Comparison of ENCODE assay signal across 24 cellular contexts in the genomic region with DNA sequence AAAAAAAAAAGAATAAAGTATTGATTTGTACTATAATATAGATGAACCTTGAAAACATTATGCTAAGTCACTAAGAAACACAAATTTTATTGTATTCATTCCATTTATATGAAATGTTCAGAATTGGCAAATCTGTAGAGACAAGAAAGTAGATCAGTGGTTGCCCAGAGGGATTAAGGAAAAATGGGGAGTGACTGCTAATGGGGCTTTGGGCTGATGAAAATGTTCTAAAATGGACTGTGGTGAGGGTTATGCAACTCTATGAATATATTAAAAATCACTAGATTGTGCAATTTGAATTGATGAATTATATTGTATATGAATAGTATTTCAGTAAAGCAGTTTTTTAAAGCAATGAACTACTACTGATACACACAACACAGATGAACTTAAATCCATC. TPM values are rescaled to one million over a fixed set of nuclear protein-coding genes. Genes with fewer than 3 reads are reported as not detected.
DNase-seq lines count a peak whose midpoint lies in the region; ATAC-seq, FAIRE-seq and TF ChIP-seq lines count a peak whose summit lies in the region.
"Had no signal": no experiment of that assay in that cellular context is flagged by ENCODE, and none has a peak within 500 bp of the region (broad histone marks: within the 10 kb centered on the region; RNA-seq: fewer than 3 reads in every experiment).

No MANE protein-coding gene starts in this region.

- H3K27me3 ChIP-seq in A673 (replicated peaks; ENCODE audit: insufficient read depth, low read depth, low read length, poor library complexity) (no peaks in the 10 kb centered on the region), IMR-90 (ENCODE audit: control insufficient read depth, insufficient read depth, low read length) (no peaks in the 10 kb centered on the region), right lobe of liver (no peaks in the 10 kb centered on the region)

- H3K23ac ChIP-seq in IMR-90 (ENCODE audit: low read depth, low read length) = no peak overlapping the region

- intact Hi-C loops in A673 (cut with micrococcal nuclease; ENCODE audit: unreplicated experiment) (no loop called here), IMR-90 (cut with micrococcal nuclease) (no loop called here), right lobe of liver (cut with DNase I) (no loop called here)

- peaks cover 20% of the 10 kb centered on the region for H3K36me3 ChIP-seq in A673 (ENCODE audit: insufficient read depth, low read length, poor library complexity, severe bottlenecking)
- H3K36me3 ChIP-seq in IMR-90 (ENCODE audit: control insufficient read depth, insufficient read depth, low read length) = peaks cover 7% of the 10 kb centered on the region
- H3K36me3 ChIP-seq in right lobe of liver = peaks cover 0 to 41% (median 7%) of the 10 kb centered on the region in 4 donors

- ATAC-seq in IMR-90 (ENCODE audit: low read depth) (no peak), right lobe of liver (no peak), GM19452 (IDR thresholded peaks at IDR 0.05; ENCODE audit: unreplicated experiment) (no peak)
- ATAC-seq: GM12878, GM23338 had no signal

- dilution Hi-C loops in IMR-90 (cut with HindIII; ENCODE audit: low sequenced_read_pairs, unreplicated experiment) = no loop called here

- TF ChIP-seq CTCF in A673 (conservative IDR thresholded peaks at IDR 0.05; ENCODE audit: low read depth, low read length) = no peak
- no peak for TF ChIP-seq CTCF in IMR-90 (conservative IDR thresholded peaks at IDR 0.05; ENCODE audit: low read depth, low read length)
- no peak for TF ChIP-seq CTCF in D721Med (IDR thresholded peaks at IDR 0.05; ENCODE audit: insufficient read depth, missing control alignments)
- no peak for TF ChIP-seq CTCF in right lobe of liver (IDR thresholded peaks at IDR 0.05)

- no peak overlapping the region for H2AK9ac ChIP-seq in IMR-90 (replicated peaks; ENCODE audit: low read depth, low read length, poor library complexity)

- POLR2A ChIA-PET in A673 (lab: Charles Lee; ENCODE audit: low non-redundant PET) = no interaction called here
- POLR2A ChIA-PET in IMR-90 (lab: Charles Lee; ENCODE audit: unreplicated experiment) = no interaction called here

- CTCF ChIA-PET in A673 (lab: Charles Lee) (no interaction called here), IMR-90 (lab: Yijun Ruan, JAX) (no interaction called here)

- TF ChIP-seq POLR2A in IMR-90 (IDR thresholded peaks at IDR 0.05; ENCODE audit: low read depth, low read length) (no peak), right lobe of liver (IDR thresholded peaks at IDR 0.05) (no peak)

- H3K4ac ChIP-seq in IMR-90 (ENCODE audit: low read depth, low read length) = no peak overlapping the region

- no peak overlapping the region for H3K9ac ChIP-seq in IMR-90 (ENCODE audit: low read depth, low read length)

- no peak overlapping the region for H3K18ac ChIP-seq in IMR-90 (ENCODE audit: low read depth, low read length)

- H3K14ac ChIP-seq in IMR-90 (replicated peaks; ENCODE audit: low read depth, low read length) = no peak overlapping the region

- H4K8ac ChIP-seq in IMR-90 (ENCODE audit: low read depth in 2 of 2, low read length in 2 of 2) = no peak overlapping the region

- no peak for FAIRE-seq in D721Med (lab: Jason Lieb, UNC)
- FAIRE-seq: A204.1, GM12878, GM19239 had no signal

- no peak overlapping the region for H3K56ac ChIP-seq in IMR-90 (ENCODE audit: extremely low read depth, insufficient read depth, low read length)

- H2BK15ac ChIP-seq in IMR-90 (ENCODE audit: low read depth, low read length) = no peak overlapping the region

- H3K9me1 ChIP-seq in IMR-90 (ENCODE audit: insufficient read depth, low read length) = peaks cover 4% of the 10 kb centered on the region; the same call in 1 of the 2 replicates

- no peak overlapping the region for H3K4me2 ChIP-seq in IMR-90 (ENCODE audit: low read depth, low read length)
- H3K4me2 ChIP-seq: GM23338 had no signal

- in situ Hi-C loops in IMR-90 (cut with MboI; ENCODE audit: low sequenced_read_pairs) = no loop called here

- no peaks in the 10 kb centered on the region for H3K9me3 ChIP-seq in A673 (ENCODE audit: low read depth, low read length, poor library complexity, severe bottlenecking)
- H3K9me3 ChIP-seq in IMR-90 (ENCODE audit: control insufficient read depth, insufficient read depth, low read length) = no peaks in the 10 kb centered on the region
- H3K9me3 ChIP-seq in right lobe of liver = no peaks in the 10 kb centered on the region

- no peak overlapping the region for H2AK5ac ChIP-seq in IMR-90 (ENCODE audit: low read depth, low read length)

- H3K79me1 ChIP-seq in IMR-90 (ENCODE audit: low read depth in 1 of 2, low read length in 2 of 2) = peaks cover 6 to 25% of the 10 kb centered on the region in 2 experiments; a peak in 3 of 4 replicates

- H3K4me3 ChIP-seq in A673 (ENCODE audit: low read depth, low read length, poor library complexity, severe bottlenecking) (no peak overlapping the region), IMR-90 (ENCODE audit: insufficient read depth, low read depth, low read length) (no peak overlapping the region), right lobe of liver (no peak overlapping the region)
- H3K4me3 ChIP-seq: GM12878, GM23338 had no signal

- H2BK5ac ChIP-seq in IMR-90 (ENCODE audit: low read depth, low read length, poor library complexity, severe bottlenecking) = no peak overlapping the region

- H2BK20ac ChIP-seq in IMR-90 (ENCODE audit: low read depth, low read length) = no peak overlapping the region

- H3K4me1 ChIP-seq in A673 (ENCODE audit: insufficient read depth, low read length, poor library complexity, severe bottlenecking) = no peaks in the 10 kb centered on the region
- no peaks in the 10 kb centered on the region for H3K4me1 ChIP-seq in IMR-90 (ENCODE audit: control insufficient read depth, insufficient read depth, low read length)
- H3K4me1 ChIP-seq in right lobe of liver = no peaks in the 10 kb centered on the region

- no peak overlapping the region for H3K27ac ChIP-seq in A673 (ENCODE audit: low read depth, low read length, poor library complexity, severe bottlenecking)
- no peak overlapping the region for H3K27ac ChIP-seq in IMR-90 (ENCODE audit: insufficient read depth, low read length)
- H3K27ac ChIP-seq in right lobe of liver = no peak overlapping the region
- H3K27ac ChIP-seq: 22Rv1 had no signal

- no peak overlapping the region for H2BK120ac ChIP-seq in IMR-90 (ENCODE audit: low read depth, low read length)

- BruUV-seq in A673 (replicated peaks; lab: Mats Ljungman, UMichigan) = no TSS peak
- BruUV-seq in IMR-90 (replicated peaks; lab: Mats Ljungman, UMichigan) = no TSS peak

- H4K91ac ChIP-seq in IMR-90 (ENCODE audit: insufficient read depth, low read depth, low read length) = no peak overlapping the region

- H4K5ac ChIP-seq in IMR-90 (ENCODE audit: low read depth, low read length) = no peak overlapping the region

- peaks cover 3% of the 10 kb centered on the region; the same call in 1 of the 2 replicates for H4K20me1 ChIP-seq in IMR-90 (ENCODE audit: insufficient read depth, low read length)

- TF ChIP-seq RAD21 in IMR-90 (IDR thresholded peaks at IDR 0.05; ENCODE audit: low read length) = no peak

- DNase-seq in A673 (ENCODE audit: low spot score) (peak; percentile 3), IMR-90 (no peak), amniotic epithelial cell (ENCODE audit: low read depth) (peak; percentile 82), fibroblast of the conjunctiva (ENCODE audit: low read depth) (peak; percentile 3), D721Med (ENCODE audit: insufficient read length, low spot score) (no peak), right lobe of liver (no peak)
- no peak for DNase-seq in activated naive CD4-positive, alpha-beta T cell (lab: John Stamatoyannopoulos, UW)
- DNase-seq: ACHN; C1 segment of cervical spinal cord; Calu3; CD4-positive, alpha-beta memory T cell; COR-L47; DMS 273 treated with DMSO at 0.1 percent for 48 hours; DMS79; EL; GDM1; H9; HFFc6 had no signal

- no peak overlapping the region for H2AFZ ChIP-seq in IMR-90 (replicated peaks; ENCODE audit: low read length, poor library complexity)
- H2AFZ ChIP-seq: GM23338 had no signal

TF ChIP-seq in IMR-90, 13 proteins besides CTCF, POLR2A, EP300 and RAD21:
- TF ChIP-seq CEBPB (IDR thresholded peaks at IDR 0.05; ENCODE audit: low read depth, low read length) = 0 out of 2 replicates have a peak, but pooled peaks have one; percentile 22
- no peak for TF ChIP-seq RCOR1 (IDR thresholded peaks at IDR 0.05; ENCODE audit: insufficient replicate concordance, low read length)
TF ChIP-seq in IMR-90: peak in this region for 1.

RNA-seq across cellular contexts. Expression of a gene that starts 10.0 kb away (rescaled TPM):
- 23.5 and 26.7 TPM in 2 replicates for total RNA-seq in A673 (2021)
- 26.7 and 27.1 TPM in 2 replicates for total RNA-seq in IMR-90 (2012; rRNA removed)
- 5.4 and 6.0 TPM in 2 replicates for polyA plus RNA-seq in IMR-90 (2012; rRNA removed)
- polyA plus RNA-seq in IMR-90 (2012; cell fraction: cytosol; rRNA removed) = 1.0 and 1.3 TPM in 2 replicates
- 0.49 and 4.0 TPM in 2 replicates for polyA plus RNA-seq in IMR-90 (2012; cell fraction: nucleus; rRNA removed; ENCODE audit: low replicate concordance)
- total RNA-seq in right lobe of liver = 10 to 100 TPM; 11.3 to 16.2 (median 13.2) TPM

RNA-seq across cellular contexts. Expression of a gene that starts 10.2 kb away (rescaled TPM):
- total RNA-seq in A673 (2021) (57.4 and 70.1 TPM in 2 replicates), IMR-90 (2012; rRNA removed) (74.7 and 88.5 TPM in 2 replicates), right lobe of liver (10 to 100 TPM; 10.4 to 18.8 (median 15.1) TPM)
- polyA plus RNA-seq in IMR-90 (2012; rRNA removed) = 15.3 and 16.7 TPM in 2 replicates
- polyA plus RNA-seq in IMR-90 (2012; cell fraction: cytosol; rRNA removed) = 3.8 and 9.3 TPM in 2 replicates
- polyA plus RNA-seq in IMR-90 (2012; cell fraction: nucleus; rRNA removed; ENCODE audit: low replicate concordance) = 2.4 and 12.0 TPM in 2 replicates

Comparison
In these comparisons a context has a peak if more than half of its experiments do, and no peak if none do; other contexts are left out.
1. DNase-seq: peak in A673 (single experiment), amniotic epithelial cell (single experiment) and fibroblast of the conjunctiva (single experiment); none in IMR-90 (single experiment), D721Med (single experiment), activated naive CD4-positive, alpha-beta T cell (0 of 4) and right lobe of liver (0 of 3).